32 cellular contexts compared by ENCODE assay signal in genomic region chr13:55001881-55002280, GRCh38.
"Had no signal": no experiment of that assay in that cellular context is flagged by ENCODE, and none has a peak within 500 bp of the region (broad histone marks: within the 10 kb centered on the region; RNA-seq: fewer than 3 reads in every experiment).

No MANE protein-coding gene starts in this region.

- ATAC-seq: activated CD4-positive, CD25-positive, alpha-beta regulatory T cell treated with anti-CD3 and anti-CD28 coated beads, Interleukin-2, amount 50 U/mL, for 24 hours; activated naive CD4-positive, alpha-beta T cell treated with anti-CD3 and anti-CD28 coated beads, Interleukin-2, amount 50 U/mL, for 72 hours; activated T-cell treated with anti-CD3 and anti-CD28 coated beads, Interleukin-2, amount 50 U/mL, for 4 hours; body of pancreas; PC-3 had no signal

- H3K9ac ChIP-seq: SK-N-SH had no signal

- H3K4me2 ChIP-seq: SK-N-SH had no signal

- H3K27ac Mint-ChIP-seq: activated CD4-positive, alpha-beta memory T cell treated with anti-CD3 and anti-CD28 coated beads for 36 hours; activated naive CD4-positive, alpha-beta T cell treated with anti-CD3 and anti-CD28 coated beads for 36 hours; activated naive CD4-positive, alpha-beta T cell treated with anti-CD3 and anti-CD28 coated beads, Interleukin-2, amount 50 U/mL, for 72 hours; activated T-helper 1 cell treated with anti-CD3 and anti-CD28 coated beads, Interleukin-12 subunit alpha, Interleukin-12 subunit beta, Interleukin-2, Interleukin-4 antibody, amounts not matched to agents 30 ng/mL and 10 ng/mL and 1 ng/mL, durations not matched to agents 14 hours and 24 hours and 36 hours; T-helper 1 cell treated with Interleukin-12 subunit alpha and Interleukin-12 subunit beta and Interleukin-4 antibody, amounts not matched to agents 30 μg/mL and 1 μg/mL, for 36 hours; T-helper 2 cell treated with Interferon-gamma antibody and Interleukin-4, amounts not matched to agents 5 μg/mL and 100 μg/mL, for 36 hours had no signal

- DNase-seq: activated CD4-positive, alpha-beta memory T cell treated with anti-CD3 and anti-CD28 coated beads for 36 hours; activated CD4-positive, alpha-beta T cell treated with anti-CD3 and anti-CD28 coated beads for 4 hours; activated CD4-positive, alpha-beta T cell treated with anti-CD3 and anti-CD28 coated beads, Interleukin-2, amount 50 U/mL, for 1 hour; activated CD8-positive, alpha-beta memory T cell treated with anti-CD3 and anti-CD28 coated beads, Interleukin-2, amount 50 U/mL, for 4 hours; activated gamma-delta T cell treated with Interleukin-2 at 50 U/mL for 16 hours; activated naive CD4-positive, alpha-beta T cell treated with anti-CD3 and anti-CD28 coated beads for 36 hours; activated T-cell treated with anti-CD3 and anti-CD28 coated beads for 4 hours; activated T-cell treated with anti-CD3 and anti-CD28 coated beads, Interleukin-2, amount 50 U/mL, for 4 hours; adrenal gland; body of pancreas; Kasumi-1; MG63; NCI-H1048; NCI-H1105 treated with DMSO at 0.1 percent for 48 hours; NCI-H1436; NCI-H1694 treated with DMSO at 0.1 percent for 48 hours; NCI-H2029; NCI-H345; NCI-H524 treated with DMSO at 0.1 percent for 48 hours; NK-92 treated with Interleukin-12 subunit alpha and Interleukin-12 subunit beta, amount 100 ng/mL, for 24 hours; PC-3; Peyer's patch; RPMI8226; SHP77 treated with DMSO at 0.1 percent for 48 hours; SK-N-SH had no signal

- H3K4me3 ChIP-seq: adrenal gland, body of pancreas, breast epithelium, MG63, Peyer's patch, SJSA1 had no signal

- H3K36me3 ChIP-seq: adrenal gland, breast epithelium, MG63, Peyer's patch, SJSA1 had no signal

- H3K4me1 ChIP-seq: adrenal gland, body of pancreas, breast epithelium, Peyer's patch, SJSA1 had no signal

- H3K4me3 Mint-ChIP-seq: activated CD4-positive, alpha-beta memory T cell treated with anti-CD3 and anti-CD28 coated beads for 36 hours; activated naive CD4-positive, alpha-beta T cell treated with anti-CD3 and anti-CD28 coated beads for 36 hours; activated T-cell treated with anti-CD3 and anti-CD28 coated beads, Interleukin-2, amount 50 U/mL, for 4 hours; activated T-helper 1 cell treated with anti-CD3 and anti-CD28 coated beads, Interleukin-12 subunit alpha, Interleukin-12 subunit beta, Interleukin-2, Interleukin-4 antibody, amounts not matched to agents 30 ng/mL and 10 ng/mL and 1 ng/mL, durations not matched to agents 14 hours and 24 hours and 36 hours; T-helper 1 cell treated with Interleukin-12 subunit alpha and Interleukin-12 subunit beta and Interleukin-4 antibody, amounts not matched to agents 30 μg/mL and 1 μg/mL, for 36 hours; T-helper 2 cell treated with Interferon-gamma antibody and Interleukin-4, amounts not matched to agents 5 μg/mL and 100 μg/mL, for 36 hours had no signal

- H3K9me3 ChIP-seq: adrenal gland, body of pancreas, breast epithelium, MG63, Peyer's patch, SJSA1, SK-N-SH had no signal

- H3K36me3 Mint-ChIP-seq: activated CD4-positive, alpha-beta memory T cell treated with anti-CD3 and anti-CD28 coated beads for 36 hours had no signal

- H3K27ac ChIP-seq: adrenal gland, body of pancreas, breast epithelium, Peyer's patch, SJSA1 had no signal

- H3K27me3 Mint-ChIP-seq: activated CD4-positive, alpha-beta memory T cell treated with anti-CD3 and anti-CD28 coated beads for 36 hours had no signal

- H3K27me3 ChIP-seq: adrenal gland, body of pancreas, breast epithelium, MG63, Peyer's patch, SJSA1 had no signal
